18 cellular contexts compared by ENCODE assay signal in the genomic region with DNA sequence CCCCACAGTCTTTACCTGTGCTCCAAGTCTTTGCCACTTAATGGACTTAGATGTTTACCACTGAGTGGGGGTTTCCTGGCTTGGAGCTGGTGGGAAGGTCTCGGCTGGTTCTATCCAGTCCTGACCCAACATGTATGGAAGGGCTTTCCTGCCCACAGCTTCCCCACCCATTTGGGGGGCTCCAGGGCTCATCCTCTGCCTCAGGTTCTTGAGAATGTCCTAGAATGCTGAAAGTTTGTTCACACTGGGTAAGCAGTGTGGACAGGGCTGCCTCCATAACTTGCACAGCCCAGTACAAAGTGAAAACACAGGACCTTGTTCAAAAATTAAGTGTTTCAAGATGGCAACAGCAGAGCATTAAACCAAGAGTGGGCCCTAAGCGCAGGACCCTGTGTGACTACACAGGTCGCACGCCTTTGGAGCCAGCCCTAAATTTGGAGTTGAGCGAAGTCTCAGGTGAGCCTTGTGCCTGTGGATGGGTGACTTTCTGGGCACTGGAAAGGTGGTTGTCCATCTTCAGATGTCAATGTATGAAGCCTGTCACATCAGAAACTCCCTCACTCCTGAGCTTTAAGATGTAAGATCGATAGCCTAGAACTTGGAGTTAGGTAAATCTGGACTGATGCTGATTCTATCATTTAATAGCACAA.
"Had no signal": no experiment of that assay in that cellular context is flagged by ENCODE, and none has a peak within 500 bp of the region (broad histone marks: within the 10 kb centered on the region; RNA-seq: fewer than 3 reads in every experiment).

No MANE protein-coding gene starts in this region.

- H3K4me2 ChIP-seq: PC-9 had no signal

- H3K4me1 ChIP-seq: adrenal gland, body of pancreas, breast epithelium had no signal

- H3K27me3 ChIP-seq: adrenal gland, body of pancreas, breast epithelium had no signal

- H3K27ac Mint-ChIP-seq: activated CD8-positive, alpha-beta T cell treated with anti-CD3 and anti-CD28 coated beads, Interleukin-2, amount 10 ng/mL, durations not matched to agents 7 days and 5 days; activated naive CD4-positive, alpha-beta T cell treated with anti-CD3 and anti-CD28 coated beads for 36 hours; activated naive CD4-positive, alpha-beta T cell treated with anti-CD3 and anti-CD28 coated beads, Interleukin-2, amount 50 U/mL, for 72 hours; activated T-cell treated with anti-CD3 and anti-CD28 coated beads, Interleukin-2, amount 50 U/mL, for 24 hours; activated T-helper 2 cell treated with anti-CD3 and anti-CD28 coated beads, Interferon-gamma antibody, Interleukin-2, Interleukin-4, amounts not matched to agents 10 μg/mL and 5 μg/mL and 100 μg/mL, durations not matched to agents 14 hours and 24 hours and 36 hours; IgD-negative memory B cell had no signal

- H2AFZ ChIP-seq: PC-9 had no signal

- DNase-seq: activated gamma-delta T cell, MV-4-11, SIG-M5, T1000 had no signal

- ATAC-seq: Right ventricle myocardium inferior had no signal

- H3K27ac ChIP-seq: adrenal gland, body of pancreas, breast epithelium, PC-9, RWPE1, WERI-Rb-1 had no signal

- H3K4me3 ChIP-seq: adrenal gland, body of pancreas, breast epithelium, MG63, PC-9 had no signal

- H3K9me3 Mint-ChIP-seq: activated naive CD4-positive, alpha-beta T cell treated with anti-CD3 and anti-CD28 coated beads for 36 hours; activated naive CD4-positive, alpha-beta T cell treated with anti-CD3 and anti-CD28 coated beads, Interleukin-2, amount 50 U/mL, for 72 hours; IgD-negative memory B cell had no signal

- H3K36me3 ChIP-seq: adrenal gland, breast epithelium, MG63, WERI-Rb-1 had no signal

- H3K9me3 ChIP-seq: adrenal gland, body of pancreas, breast epithelium, MG63 had no signal

- H3K4me3 Mint-ChIP-seq: activated CD8-positive, alpha-beta T cell treated with anti-CD3 and anti-CD28 coated beads, Interleukin-2, amount 10 ng/mL, durations not matched to agents 7 days and 5 days; activated naive CD4-positive, alpha-beta T cell treated with anti-CD3 and anti-CD28 coated beads for 36 hours; activated T-cell treated with anti-CD3 and anti-CD28 coated beads, Interleukin-2, amount 50 U/mL, for 24 hours; IgD-negative memory B cell had no signal
